In genomic region chr9:118170032-118170955, GRCh38 we compare ENCODE assay signal across 8 cellular contexts.
DNase-seq lines count a peak whose midpoint lies in the region; ATAC-seq and TF ChIP-seq lines count a peak whose summit lies in the region.

No MANE protein-coding gene starts in this region.

- H3K36me3 ChIP-seq in PC-9 (ENCODE audit: low read depth): no peaks in the 10 kb centered on the region

- intact Hi-C loops in PC-9 (cut with micrococcal nuclease; ENCODE audit: unreplicated experiment): loop anchor here (2.0 to 5.0 kb wide), 3 partner anchors 427 to 1195 kb away; no protein-coding TSS in a partner anchor
- intact Hi-C loops in posterior cingulate gyrus (cut with DNase I): loop anchor here (10.0 kb wide), 1 partner anchor 385 kb away; no protein-coding TSS in a partner anchor

- H4K20me1 ChIP-seq in PC-9 (ENCODE audit: insufficient read depth): no peaks in the 10 kb centered on the region

- no peaks in the 10 kb centered on the region for H3K27me3 ChIP-seq in PC-9 (ENCODE audit: insufficient read depth, low read depth)

- POLR2A ChIA-PET in PC-9 (lab: Charles Lee; ENCODE audit: unreplicated experiment): no interaction called here

- H3K79me2 ChIP-seq in PC-9 (ENCODE audit: low read depth): no peaks in the 10 kb centered on the region

- BruUV-seq in PC-9 (replicated peaks; lab: Mats Ljungman, UMichigan): no TSS peak

- no peak overlapping the region for H3K4me2 ChIP-seq in PC-9

- H3K4me1 ChIP-seq in PC-9 (replicated peaks; ENCODE audit: insufficient read depth): no peaks in the 10 kb centered on the region

- no peaks in the 10 kb centered on the region for H3F3A ChIP-seq in PC-9 (ENCODE audit: insufficient read depth, low read depth)

- DNase-seq in DMS153 treated with DMSO at 0.1 percent for 48 hours (lab: John Stamatoyannopoulos, UW; ENCODE audit: unreplicated experiment) (peak; percentile 73), HuH-7.5 (ENCODE audit: low spot score) (peak; percentile 12), PC-9 (peak in 1 of 2 experiments; percentile 39), foreskin fibroblast (peak; percentile 1 to 2), posterior cingulate gyrus (peak; percentile 51 to 95 (median 74)), omental fat pad (ENCODE audit: low spot score) (no peak)

- ATAC-seq in GM18505 (IDR thresholded peaks at IDR 0.05; ENCODE audit: unreplicated experiment) (no peak), GM18909 (IDR thresholded peaks at IDR 0.05; ENCODE audit: poor library complexity, unreplicated experiment) (no peak), omental fat pad (ENCODE audit: low FRiP score) (no peak)

- CTCF ChIA-PET in PC-9 (lab: Charles Lee): interaction anchor here (0.6 kb wide), 1 partner anchor 425 kb away, joined by 4 read pairs; no protein-coding TSS in a partner anchor

- no peak overlapping the region for H3K4me3 ChIP-seq in PC-9
- no peak overlapping the region for H3K4me3 ChIP-seq in foreskin fibroblast (ENCODE audit: low read depth in 1 of 2, low read length in 2 of 2)

- no peak for TF ChIP-seq POLR2A in GM18505 (IDR thresholded peaks at IDR 0.05; ENCODE audit: borderline replicate concordance, extremely low read depth, insufficient read depth, insufficient read length)

- no peak overlapping the region for H3K27ac ChIP-seq in PC-9

- no peaks in the 10 kb centered on the region for H3K9me3 ChIP-seq in PC-9 (ENCODE audit: insufficient read depth, low read depth)

- H2AFZ ChIP-seq in PC-9: no peak overlapping the region

- peak; percentile 71 for TF ChIP-seq CTCF in PC-9 (conservative IDR thresholded peaks at IDR 0.05)
- peak; percentile 41 for TF ChIP-seq CTCF in foreskin fibroblast (IDR thresholded peaks at IDR 0.05; ENCODE audit: low read depth, low read length)
- no peak for TF ChIP-seq CTCF in omental fat pad (IDR thresholded peaks at IDR 0.05)

- no peaks in the 10 kb centered on the region for H3K9me2 ChIP-seq in PC-9 (ENCODE audit: insufficient read depth)

Comparison
In these comparisons a context has a peak if more than half of its experiments do, and no peak if none do; other contexts are left out.
1. CTCF ChIP-seq: peak in PC-9 (single experiment) and foreskin fibroblast (single experiment); none in omental fat pad (0 of 3).